5 cellular contexts compared by ENCODE assay signal in genomic region chr7:130248842-130249241, GRCh38. TPM values are rescaled to one million over a fixed set of nuclear protein-coding genes. Genes with fewer than 3 reads are reported as not detected.
"Had no signal": no experiment of that assay in that cellular context is flagged by ENCODE, and none has a peak within 500 bp of the region (broad histone marks: within the 10 kb centered on the region; RNA-seq: fewer than 3 reads in every experiment).

No MANE protein-coding gene starts in this region.

RNA-seq across cellular contexts. Expression of gene CPA2, which starts 17.8 kb away (rescaled TPM):
- total RNA-seq: HepG2, HT-29, HT1080, IMR-90 had no signal
- polyA plus RNA-seq: HepG2, IgD-negative memory B cell had no signal

RNA-seq across cellular contexts. Expression of gene SSMEM1, which starts 41.2 kb away (rescaled TPM):
- total RNA-seq: HepG2, HT-29, HT1080, IMR-90 had no signal
- polyA plus RNA-seq: HepG2, IgD-negative memory B cell had no signal

RNA-seq across cellular contexts. Expression of gene CPA4, which starts 44.1 kb away (rescaled TPM):
- total RNA-seq: HT-29 had no signal
- polyA plus RNA-seq: IgD-negative memory B cell had no signal
